19 cellular contexts compared by ENCODE assay signal in the genomic region with DNA sequence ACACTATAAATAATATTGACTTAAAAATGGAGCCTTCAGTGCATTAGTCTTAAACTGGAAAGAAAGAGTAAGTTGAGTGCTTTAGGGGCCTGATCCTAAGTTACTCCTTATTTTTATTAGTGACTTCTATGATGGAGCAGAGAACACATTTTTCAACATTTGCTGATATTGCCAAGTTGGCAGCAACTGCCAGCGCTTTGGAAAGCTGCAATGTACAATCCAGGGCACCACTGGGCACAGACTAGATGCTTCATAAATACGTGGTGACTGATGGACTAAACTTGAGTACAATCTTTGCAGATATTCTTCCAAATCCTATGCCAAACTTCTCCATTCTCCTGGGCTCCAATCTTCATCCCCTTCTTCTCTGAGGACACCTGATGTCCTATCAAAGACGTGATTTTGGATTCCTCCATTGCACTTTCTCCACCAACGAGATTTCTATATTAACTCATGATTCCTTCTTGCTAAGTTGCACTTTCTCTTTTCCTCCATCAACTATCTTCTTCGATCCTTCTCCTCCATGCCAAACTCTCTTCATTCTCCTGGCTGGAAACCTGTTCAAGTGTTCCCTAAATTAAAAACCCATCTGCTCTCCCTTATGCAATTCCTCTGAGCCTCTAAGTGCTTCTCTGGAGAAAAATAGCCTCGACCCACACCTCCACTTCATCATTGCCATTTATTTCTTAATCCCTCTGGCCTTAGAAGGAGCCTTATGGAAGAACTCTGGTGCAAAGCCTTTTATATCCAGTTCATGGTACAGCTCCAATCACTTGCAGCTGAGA. TPM values are rescaled to one million over a fixed set of nuclear protein-coding genes. Genes with fewer than 3 reads are reported as not detected.
"Had no signal": no experiment of that assay in that cellular context is flagged by ENCODE, and none has a peak within 500 bp of the region (broad histone marks: within the 10 kb centered on the region; RNA-seq: fewer than 3 reads in every experiment).

No MANE protein-coding gene starts in this region.

- H3K27ac ChIP-seq: HL-60, KMS-11, SJSA1, SK-N-MC had no signal

- ATAC-seq: K562 had no signal

- H3K4me1 ChIP-seq: SJSA1 had no signal

- DNase-seq: Kasumi-1, MM.1S, NCI-H1092 treated with DMSO at 0.1 percent for 48 hours, NCI-H1436, NCI-H187, NCI-H2029, NCI-H2081 treated with DMSO at 0.1 percent for 48 hours, NCI-H2227 treated with DMSO at 0.1 percent for 48 hours, NCI-H510A treated with DMSO at 0.1 percent for 48 hours, NCI-H69, NCI-H774, Right ventricle myocardium superior, RPMI8226, SIG-M5 had no signal

- H3K27me3 ChIP-seq: SJSA1 had no signal

- H3K9me3 ChIP-seq: SJSA1 had no signal

- H3K36me3 ChIP-seq: SJSA1 had no signal

- H3K4me3 ChIP-seq: K562, SJSA1, SK-N-MC had no signal

RNA-seq across cellular contexts. Expression of a gene that starts 28.5 kb away (rescaled TPM):
- total RNA-seq: K562, Right ventricle myocardium superior, SJSA1 had no signal
